Comparison of ENCODE assay signal across 9 cellular contexts in genomic region chr13:30341815-30342570, GRCh38. TPM values are rescaled to one million over a fixed set of nuclear protein-coding genes. Genes with fewer than 3 reads are reported as not detected.
DNase-seq lines count a peak whose midpoint lies in the region; ATAC-seq, FAIRE-seq and TF ChIP-seq lines count a peak whose summit lies in the region.
"Had no signal": no experiment of that assay in that cellular context is flagged by ENCODE, and none has a peak within 500 bp of the region (broad histone marks: within the 10 kb centered on the region; RNA-seq: fewer than 3 reads in every experiment).

No MANE protein-coding gene starts in this region.

- no peaks in the 10 kb centered on the region for H3K9me3 ChIP-seq in astrocyte (ENCODE audit: insufficient read depth, low read depth, low read length)
- H3K9me3 ChIP-seq: neutrophil had no signal

- H3K36me3 ChIP-seq in astrocyte (ENCODE audit: insufficient read depth, low read length) = no peaks in the 10 kb centered on the region
- H3K36me3 ChIP-seq: neutrophil had no signal

- H3K36me3 Mint-ChIP-seq in astrocyte (ENCODE audit: low read depth, unreplicated experiment) = no peaks in the 10 kb centered on the region
- no peaks in the 10 kb centered on the region for H3K36me3 Mint-ChIP-seq in stimulated activated effector memory CD8-positive, alpha-beta T cell treated with anti-CD3 and anti-CD28 coated beads, Interleukin-12 subunit alpha, Interleukin-12 subunit beta, amount 100 ng/mL, for 72 hours

- H3K27ac Mint-ChIP-seq in astrocyte (ENCODE audit: unreplicated experiment) = peak overlapping the region; percentile 79
- no peak overlapping the region for H3K27ac Mint-ChIP-seq in stimulated activated effector memory CD8-positive, alpha-beta T cell treated with anti-CD3 and anti-CD28 coated beads, Interleukin-12 subunit alpha, Interleukin-12 subunit beta, amount 100 ng/mL, for 72 hours

- FAIRE-seq in astrocyte (lab: Jason Lieb, UNC) (peak; percentile 90), GM19239 (lab: Jason Lieb, UNC) (no peak)

- peaks cover 2% of the 10 kb centered on the region for H3K9me3 Mint-ChIP-seq in astrocyte (ENCODE audit: unreplicated experiment)
- no peaks in the 10 kb centered on the region for H3K9me3 Mint-ChIP-seq in stimulated activated effector memory CD8-positive, alpha-beta T cell treated with anti-CD3 and anti-CD28 coated beads, Interleukin-12 subunit alpha, Interleukin-12 subunit beta, amount 100 ng/mL, for 72 hours

- peaks cover 46% of the 10 kb centered on the region for H3K4me1 Mint-ChIP-seq in astrocyte (ENCODE audit: low read depth, unreplicated experiment)
- H3K4me1 Mint-ChIP-seq in stimulated activated effector memory CD8-positive, alpha-beta T cell treated with anti-CD3 and anti-CD28 coated beads, Interleukin-12 subunit alpha, Interleukin-12 subunit beta, amount 100 ng/mL, for 72 hours = peaks cover 22% of the 10 kb centered on the region

- H2AFZ ChIP-seq in astrocyte (ENCODE audit: low read depth, low read length) = no peak overlapping the region

- no peaks in the 10 kb centered on the region for H4K20me1 ChIP-seq in astrocyte (ENCODE audit: insufficient read depth, low read length)

- no peak overlapping the region for H3K9ac ChIP-seq in astrocyte (ENCODE audit: low read length)

- peak overlapping the region; percentile 52 for H3K4me2 ChIP-seq in astrocyte (ENCODE audit: low read length)

- peaks cover 39% of the 10 kb centered on the region for H3K4me1 ChIP-seq in astrocyte (ENCODE audit: insufficient read depth, low read length)

- no peak overlapping the region for H3K27ac ChIP-seq in astrocyte (ENCODE audit: low read depth, low read length)
- H3K27ac ChIP-seq: neutrophil had no signal

- no peak for TF ChIP-seq CTCF in astrocyte (IDR thresholded peaks at IDR 0.05; ENCODE audit: insufficient read depth, low read depth, low read length)

- H3K79me2 ChIP-seq in astrocyte (ENCODE audit: insufficient read depth, low read length) = no peaks in the 10 kb centered on the region

- no peak for ATAC-seq in stimulated activated effector memory CD8-positive, alpha-beta T cell treated with anti-CD3 and anti-CD28 coated beads, Interleukin-12 subunit alpha, Interleukin-12 subunit beta, amount 100 ng/mL, for 72 hours
- ATAC-seq in HG02759 (IDR thresholded peaks at IDR 0.05; ENCODE audit: unreplicated experiment) (no peak), GM18867 (IDR thresholded peaks at IDR 0.05; ENCODE audit: unreplicated experiment) (no peak)

- H3K4me3 ChIP-seq in astrocyte (ENCODE audit: insufficient read depth, low read depth, low read length) = no peak overlapping the region

- H3K27me3 ChIP-seq in astrocyte (ENCODE audit: insufficient read depth, low read length) = no peaks in the 10 kb centered on the region
- H3K27me3 ChIP-seq: neutrophil had no signal

- peaks cover 3% of the 10 kb centered on the region for H3K27me3 Mint-ChIP-seq in astrocyte (ENCODE audit: low read depth, unreplicated experiment)

- DNase-seq in HCEC 1CT (peak; percentile 90), astrocyte (ENCODE audit: low read depth) (peak; percentile 95), hepatic stellate cell (ENCODE audit: low spot score) (peak; percentile 66), smooth muscle cell of the brain vasculature (ENCODE audit: low read depth, low spot score) (peak; percentile 55), GM19239 (ENCODE audit: insufficient read length, low spot score) (no peak)
- DNase-seq in stimulated activated effector memory CD8-positive, alpha-beta T cell treated with anti-CD3 and anti-CD28 coated beads, Interleukin-12 subunit alpha, Interleukin-12 subunit beta, amount 100 ng/mL, for 72 hours (ENCODE audit: low spot score in 2 of 2) = no peak

- H3K4me3 Mint-ChIP-seq in astrocyte (ENCODE audit: unreplicated experiment) = peak overlapping the region; percentile 4
- no peak overlapping the region for H3K4me3 Mint-ChIP-seq in stimulated activated effector memory CD8-positive, alpha-beta T cell treated with anti-CD3 and anti-CD28 coated beads, Interleukin-12 subunit alpha, Interleukin-12 subunit beta, amount 100 ng/mL, for 72 hours

RNA-seq across cellular contexts. Expression of gene KATNAL1, which starts 34.6 kb away (rescaled TPM):
- total RNA-seq in astrocyte = 36.9 and 42.0 TPM in 2 replicates

Comparison
In these comparisons a context has a peak if more than half of its experiments do, and no peak if none do; other contexts are left out.
1. DNase-seq: peak in HCEC 1CT (single experiment), astrocyte (single experiment), hepatic stellate cell (single experiment) and smooth muscle cell of the brain vasculature (single experiment); none in GM19239 (single experiment) and stimulated activated effector memory CD8-positive, alpha-beta T cell treated with anti-CD3 and anti-CD28 coated beads, Interleukin-12 subunit alpha, Interleukin-12 subunit beta, amount 100 ng/mL, for 72 hours (0 of 2).